1 cellular context compared by ENCODE assay signal in the genomic region with DNA sequence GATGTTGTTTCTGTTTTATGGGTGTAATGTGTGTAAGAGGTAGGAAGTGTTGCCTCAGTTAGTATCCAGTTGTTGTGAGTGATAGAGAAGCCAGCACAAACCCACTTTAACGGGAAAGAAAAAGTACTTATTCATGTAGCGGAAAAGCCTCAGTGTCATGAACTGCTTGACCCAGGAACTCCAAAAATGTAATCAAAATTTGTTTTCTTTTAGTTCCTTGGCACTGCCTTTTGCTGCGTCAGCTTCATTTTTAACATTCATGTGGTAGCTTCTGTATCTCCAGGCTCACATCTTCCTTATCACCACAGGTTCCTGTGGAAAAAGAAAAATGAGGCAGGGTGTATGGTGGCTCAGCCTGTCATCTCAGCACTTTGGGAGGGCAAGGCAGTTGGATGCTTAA.
TF ChIP-seq lines count a peak whose summit lies in the region.

No MANE protein-coding gene starts in this region.

TF ChIP-seq in IMR-90, 13 proteins besides CTCF, POLR2A, EP300 and RAD21:
- TF ChIP-seq NFE2L2 (IDR thresholded peaks at IDR 0.05; ENCODE audit: low read depth, low read length) (no peak), MAFK (IDR thresholded peaks at IDR 0.05; ENCODE audit: low read depth, low read length) (peak; percentile 36; the same call in 1 of the 2 replicates)
